1 cellular context compared by ENCODE assay signal in the genomic region with DNA sequence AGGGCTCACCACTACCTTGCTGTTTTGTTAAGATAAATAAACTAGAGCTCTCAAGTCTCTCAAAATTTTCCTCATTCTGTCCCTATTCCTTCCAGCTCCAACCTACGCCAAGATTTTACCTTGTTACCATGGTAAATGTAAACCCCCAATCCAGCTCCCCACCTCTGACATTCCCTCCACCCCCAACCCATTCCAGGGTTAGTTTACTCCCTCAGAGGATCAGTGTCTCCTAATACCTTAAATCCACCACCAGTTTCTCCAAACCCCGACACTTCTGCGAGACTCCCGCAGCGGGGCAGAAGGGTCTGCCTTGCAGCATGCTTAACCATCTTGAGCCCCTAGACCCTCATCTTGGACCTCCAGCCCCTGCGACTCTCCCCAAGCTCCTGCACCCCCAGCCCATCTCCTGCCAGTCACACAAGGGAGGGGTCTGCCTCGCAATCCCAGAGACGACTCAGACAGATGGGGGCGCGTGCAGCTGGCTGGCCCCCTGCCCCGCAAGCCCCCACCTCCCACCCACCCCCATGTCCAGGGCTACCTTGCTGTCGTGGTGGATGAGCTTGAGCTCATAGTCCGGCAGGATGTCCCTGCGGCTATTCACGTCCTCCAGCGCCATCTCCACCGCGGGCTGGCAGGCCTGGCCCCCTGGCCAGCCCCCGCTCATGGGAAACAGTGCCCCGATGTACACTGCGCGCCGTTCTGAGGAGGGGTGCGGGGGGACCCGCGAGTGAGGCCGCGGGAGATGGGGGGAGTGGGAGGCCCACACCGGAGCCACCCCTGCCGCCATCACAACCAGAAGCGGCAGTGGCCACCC.
TF ChIP-seq lines count a peak whose summit lies in the region.

No MANE protein-coding gene starts in this region.

TF ChIP-seq in K562, 482 proteins besides CTCF, POLR2A, EP300 and RAD21:
- TF ChIP-seq, protein P1, sequence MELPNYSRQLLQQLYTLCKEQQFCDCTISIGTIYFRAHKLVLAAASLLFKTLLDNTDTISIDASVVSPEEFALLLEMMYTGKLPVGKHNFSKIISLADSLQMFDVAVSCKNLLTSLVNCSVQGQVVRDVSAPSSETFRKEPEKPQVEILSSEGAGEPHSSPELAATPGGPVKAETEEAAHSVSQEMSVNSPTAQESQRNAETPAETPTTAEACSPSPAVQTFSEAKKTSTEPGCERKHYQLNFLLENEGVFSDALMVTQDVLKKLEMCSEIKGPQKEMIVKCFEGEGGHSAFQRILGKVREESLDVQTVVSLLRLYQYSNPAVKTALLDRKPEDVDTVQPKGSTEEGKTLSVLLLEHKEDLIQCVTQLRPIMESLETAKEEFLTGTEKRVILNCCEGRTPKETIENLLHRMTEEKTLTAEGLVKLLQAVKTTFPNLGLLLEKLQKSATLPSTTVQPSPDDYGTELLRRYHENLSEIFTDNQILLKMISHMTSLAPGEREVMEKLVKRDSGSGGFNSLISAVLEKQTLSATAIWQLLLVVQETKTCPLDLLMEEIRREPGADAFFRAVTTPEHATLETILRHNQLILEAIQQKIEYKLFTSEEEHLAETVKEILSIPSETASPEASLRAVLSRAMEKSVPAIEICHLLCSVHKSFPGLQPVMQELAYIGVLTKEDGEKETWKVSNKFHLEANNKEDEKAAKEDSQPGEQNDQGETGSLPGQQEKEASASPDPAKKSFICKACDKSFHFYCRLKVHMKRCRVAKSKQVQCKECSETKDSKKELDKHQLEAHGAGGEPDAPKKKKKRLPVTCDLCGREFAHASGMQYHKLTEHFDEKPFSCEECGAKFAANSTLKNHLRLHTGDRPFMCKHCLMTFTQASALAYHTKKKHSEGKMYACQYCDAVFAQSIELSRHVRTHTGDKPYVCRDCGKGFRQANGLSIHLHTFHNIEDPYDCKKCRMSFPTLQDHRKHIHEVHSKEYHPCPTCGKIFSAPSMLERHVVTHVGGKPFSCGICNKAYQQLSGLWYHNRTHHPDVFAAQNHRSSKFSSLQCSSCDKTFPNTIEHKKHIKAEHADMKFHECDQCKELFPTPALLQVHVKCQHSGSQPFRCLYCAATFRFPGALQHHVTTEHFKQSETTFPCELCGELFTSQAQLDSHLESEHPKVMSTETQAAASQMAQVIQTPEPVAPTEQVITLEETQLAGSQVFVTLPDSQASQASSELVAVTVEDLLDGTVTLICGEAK (IDR thresholded peaks at IDR 0.05): peak; percentile 39; the same call in 1 of the 2 replicates
- TF ChIP-seq, protein P1 (CRISPR knock-in tag; IDR thresholded peaks at IDR 0.05): no peak
- TF ChIP-seq RUNX1 (IDR thresholded peaks at IDR 0.05; ENCODE audit: low read depth) (0 out of 2 replicates have a peak, but pooled peaks have one; percentile 11), NR2C2 (CRISPR knock-in tag; IDR thresholded peaks at IDR 0.05) (peak; percentile 23; the same call in 1 of the 2 replicates), NR2C2 (tag; IDR thresholded peaks at IDR 0.05) (no peak), YY1 (IDR thresholded peaks at IDR 0.05; ENCODE audit: borderline replicate concordance in 1 of 3, control insufficient read depth in 1 of 3, extremely low read depth in 1 of 3, insufficient read depth in 3 of 3, insufficient read length in 1 of 3, insufficient replicate concordance in 2 of 3, low read depth in 1 of 3, low read length in 2 of 3) (peak in 1 of 3 experiments; percentile 7), SAFB (IDR thresholded peaks at IDR 0.05; ENCODE audit: borderline replicate concordance, low read depth, low read length) (0 out of 2 replicates have a peak, but pooled peaks have one; percentile 16), ARID2 (IDR thresholded peaks at IDR 0.05) (no peak)
- TF ChIP-seq, protein P2, sequence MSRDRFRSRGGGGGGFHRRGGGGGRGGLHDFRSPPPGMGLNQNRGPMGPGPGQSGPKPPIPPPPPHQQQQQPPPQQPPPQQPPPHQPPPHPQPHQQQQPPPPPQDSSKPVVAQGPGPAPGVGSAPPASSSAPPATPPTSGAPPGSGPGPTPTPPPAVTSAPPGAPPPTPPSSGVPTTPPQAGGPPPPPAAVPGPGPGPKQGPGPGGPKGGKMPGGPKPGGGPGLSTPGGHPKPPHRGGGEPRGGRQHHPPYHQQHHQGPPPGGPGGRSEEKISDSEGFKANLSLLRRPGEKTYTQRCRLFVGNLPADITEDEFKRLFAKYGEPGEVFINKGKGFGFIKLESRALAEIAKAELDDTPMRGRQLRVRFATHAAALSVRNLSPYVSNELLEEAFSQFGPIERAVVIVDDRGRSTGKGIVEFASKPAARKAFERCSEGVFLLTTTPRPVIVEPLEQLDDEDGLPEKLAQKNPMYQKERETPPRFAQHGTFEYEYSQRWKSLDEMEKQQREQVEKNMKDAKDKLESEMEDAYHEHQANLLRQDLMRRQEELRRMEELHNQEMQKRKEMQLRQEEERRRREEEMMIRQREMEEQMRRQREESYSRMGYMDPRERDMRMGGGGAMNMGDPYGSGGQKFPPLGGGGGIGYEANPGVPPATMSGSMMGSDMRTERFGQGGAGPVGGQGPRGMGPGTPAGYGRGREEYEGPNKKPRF (IDR thresholded peaks at IDR 0.05; ENCODE audit: low read depth, low read length): no peak
- TF ChIP-seq, protein P3, sequence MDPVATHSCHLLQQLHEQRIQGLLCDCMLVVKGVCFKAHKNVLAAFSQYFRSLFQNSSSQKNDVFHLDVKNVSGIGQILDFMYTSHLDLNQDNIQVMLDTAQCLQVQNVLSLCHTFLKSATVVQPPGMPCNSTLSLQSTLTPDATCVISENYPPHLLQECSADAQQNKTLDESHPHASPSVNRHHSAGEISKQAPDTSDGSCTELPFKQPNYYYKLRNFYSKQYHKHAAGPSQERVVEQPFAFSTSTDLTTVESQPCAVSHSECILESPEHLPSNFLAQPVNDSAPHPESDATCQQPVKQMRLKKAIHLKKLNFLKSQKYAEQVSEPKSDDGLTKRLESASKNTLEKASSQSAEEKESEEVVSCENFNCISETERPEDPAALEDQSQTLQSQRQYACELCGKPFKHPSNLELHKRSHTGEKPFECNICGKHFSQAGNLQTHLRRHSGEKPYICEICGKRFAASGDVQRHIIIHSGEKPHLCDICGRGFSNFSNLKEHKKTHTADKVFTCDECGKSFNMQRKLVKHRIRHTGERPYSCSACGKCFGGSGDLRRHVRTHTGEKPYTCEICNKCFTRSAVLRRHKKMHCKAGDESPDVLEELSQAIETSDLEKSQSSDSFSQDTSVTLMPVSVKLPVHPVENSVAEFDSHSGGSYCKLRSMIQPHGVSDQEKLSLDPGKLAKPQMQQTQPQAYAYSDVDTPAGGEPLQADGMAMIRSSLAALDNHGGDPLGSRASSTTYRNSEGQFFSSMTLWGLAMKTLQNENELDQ (CRISPR knock-in tag; IDR thresholded peaks at IDR 0.05; ENCODE audit: borderline replicate concordance): 0 out of 2 replicates have a peak, but pooled peaks have one; percentile 43
- TF ChIP-seq, protein P4, sequence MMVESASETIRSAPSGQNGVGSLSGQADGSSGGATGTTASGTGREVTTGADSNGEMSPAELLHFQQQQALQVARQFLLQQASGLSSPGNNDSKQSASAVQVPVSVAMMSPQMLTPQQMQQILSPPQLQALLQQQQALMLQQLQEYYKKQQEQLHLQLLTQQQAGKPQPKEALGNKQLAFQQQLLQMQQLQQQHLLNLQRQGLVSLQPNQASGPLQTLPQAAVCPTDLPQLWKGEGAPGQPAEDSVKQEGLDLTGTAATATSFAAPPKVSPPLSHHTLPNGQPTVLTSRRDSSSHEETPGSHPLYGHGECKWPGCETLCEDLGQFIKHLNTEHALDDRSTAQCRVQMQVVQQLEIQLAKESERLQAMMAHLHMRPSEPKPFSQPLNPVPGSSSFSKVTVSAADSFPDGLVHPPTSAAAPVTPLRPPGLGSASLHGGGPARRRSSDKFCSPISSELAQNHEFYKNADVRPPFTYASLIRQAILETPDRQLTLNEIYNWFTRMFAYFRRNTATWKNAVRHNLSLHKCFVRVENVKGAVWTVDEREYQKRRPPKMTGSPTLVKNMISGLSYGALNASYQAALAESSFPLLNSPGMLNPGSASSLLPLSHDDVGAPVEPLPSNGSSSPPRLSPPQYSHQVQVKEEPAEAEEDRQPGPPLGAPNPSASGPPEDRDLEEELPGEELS (CRISPR knock-in tag; IDR thresholded peaks at IDR 0.05; ENCODE audit: borderline replicate concordance): 0 out of 2 replicates have a peak, but pooled peaks have one; percentile 37
- TF ChIP-seq, protein P5, sequence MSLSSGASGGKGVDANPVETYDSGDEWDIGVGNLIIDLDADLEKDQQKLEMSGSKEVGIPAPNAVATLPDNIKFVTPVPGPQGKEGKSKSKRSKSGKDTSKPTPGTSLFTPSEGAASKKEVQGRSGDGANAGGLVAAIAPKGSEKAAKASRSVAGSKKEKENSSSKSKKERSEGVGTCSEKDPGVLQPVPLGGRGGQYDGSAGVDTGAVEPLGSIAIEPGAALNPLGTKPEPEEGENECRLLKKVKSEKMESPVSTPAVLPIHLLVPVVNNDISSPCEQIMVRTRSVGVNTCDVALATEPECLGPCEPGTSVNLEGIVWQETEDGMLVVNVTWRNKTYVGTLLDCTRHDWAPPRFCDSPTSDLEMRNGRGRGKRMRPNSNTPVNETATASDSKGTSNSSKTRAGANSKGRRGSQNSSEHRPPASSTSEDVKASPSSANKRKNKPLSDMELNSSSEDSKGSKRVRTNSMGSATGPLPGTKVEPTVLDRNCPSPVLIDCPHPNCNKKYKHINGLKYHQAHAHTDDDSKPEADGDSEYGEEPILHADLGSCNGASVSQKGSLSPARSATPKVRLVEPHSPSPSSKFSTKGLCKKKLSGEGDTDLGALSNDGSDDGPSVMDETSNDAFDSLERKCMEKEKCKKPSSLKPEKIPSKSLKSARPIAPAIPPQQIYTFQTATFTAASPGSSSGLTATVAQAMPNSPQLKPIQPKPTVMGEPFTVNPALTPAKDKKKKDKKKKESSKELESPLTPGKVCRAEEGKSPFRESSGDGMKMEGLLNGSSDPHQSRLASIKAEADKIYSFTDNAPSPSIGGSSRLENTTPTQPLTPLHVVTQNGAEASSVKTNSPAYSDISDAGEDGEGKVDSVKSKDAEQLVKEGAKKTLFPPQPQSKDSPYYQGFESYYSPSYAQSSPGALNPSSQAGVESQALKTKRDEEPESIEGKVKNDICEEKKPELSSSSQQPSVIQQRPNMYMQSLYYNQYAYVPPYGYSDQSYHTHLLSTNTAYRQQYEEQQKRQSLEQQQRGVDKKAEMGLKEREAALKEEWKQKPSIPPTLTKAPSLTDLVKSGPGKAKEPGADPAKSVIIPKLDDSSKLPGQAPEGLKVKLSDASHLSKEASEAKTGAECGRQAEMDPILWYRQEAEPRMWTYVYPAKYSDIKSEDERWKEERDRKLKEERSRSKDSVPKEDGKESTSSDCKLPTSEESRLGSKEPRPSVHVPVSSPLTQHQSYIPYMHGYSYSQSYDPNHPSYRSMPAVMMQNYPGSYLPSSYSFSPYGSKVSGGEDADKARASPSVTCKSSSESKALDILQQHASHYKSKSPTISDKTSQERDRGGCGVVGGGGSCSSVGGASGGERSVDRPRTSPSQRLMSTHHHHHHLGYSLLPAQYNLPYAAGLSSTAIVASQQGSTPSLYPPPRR (CRISPR knock-in tag; IDR thresholded peaks at IDR 0.05; ENCODE audit: borderline replicate concordance): 0 out of 2 replicates have a peak, but pooled peaks have one; percentile 19
TF ChIP-seq in K562: peak in this region for 8.
